ENCODE assay signal across 12 cellular contexts in the genomic region with DNA sequence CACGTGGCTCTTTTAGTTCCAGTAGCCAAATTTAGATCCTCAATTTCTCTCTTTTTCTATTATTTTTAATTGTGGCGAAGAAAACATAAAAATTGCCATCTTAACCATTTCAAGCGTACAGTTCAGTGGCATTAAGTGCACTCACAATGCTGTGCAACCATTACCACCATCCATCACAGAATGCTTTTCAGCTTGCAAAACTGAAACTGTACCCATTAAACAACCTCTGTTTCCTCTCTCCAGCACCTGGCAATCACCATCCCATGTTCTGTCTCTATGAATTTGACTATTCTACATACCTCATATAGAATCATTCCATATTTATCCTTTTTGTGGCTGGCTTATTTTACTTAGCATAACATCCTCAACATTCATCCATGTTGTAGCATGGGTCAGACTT.
DNase-seq lines count a peak whose midpoint lies in the region; ATAC-seq, FAIRE-seq and TF ChIP-seq lines count a peak whose summit lies in the region.
"Had no signal": no experiment of that assay in that cellular context is flagged by ENCODE, and none has a peak within 500 bp of the region (broad histone marks: within the 10 kb centered on the region; RNA-seq: fewer than 3 reads in every experiment).

No MANE protein-coding gene starts in this region.

- no peaks in the 10 kb centered on the region for H4K20me1 ChIP-seq in GM12878 (ENCODE audit: control insufficient read depth, insufficient read depth)

- H3K36me3 Mint-ChIP-seq in endodermal cell (ENCODE audit: low read depth), result peaks cover 9% of the 10 kb centered on the region
- H3K36me3 Mint-ChIP-seq in activated CD4-positive, alpha-beta memory T cell treated with anti-CD3 and anti-CD28 coated beads, Interleukin-2, amount 10 ng/mL, durations not matched to agents 7 days and 5 days (ENCODE audit: low read depth), result peaks cover 57% of the 10 kb centered on the region

- H3K36me3 ChIP-seq in GM12878 (ENCODE audit: control insufficient read depth in 2 of 2, insufficient read depth in 2 of 2, low read length in 1 of 2) (peaks cover 0 to 26% of the 10 kb centered on the region in 2 experiments; a peak in 3 of 4 replicates), endodermal cell (ENCODE audit: control insufficient read depth, insufficient read depth, low read length) (peaks cover 62% of the 10 kb centered on the region)

- H3K9ac ChIP-seq in GM12878 (ENCODE audit: control insufficient read depth, insufficient read depth, low read length) (no peak overlapping the region), endodermal cell (ENCODE audit: extremely low read depth, low read length, poor library complexity, severe bottlenecking) (no peak overlapping the region)

- TF ChIP-seq POLR2A in GM12878 (IDR thresholded peaks at IDR 0.05; ENCODE audit: low read depth, low read length), result no peak

- H3K27ac ChIP-seq in GM12878 (ENCODE audit: control insufficient read depth, insufficient read depth) (no peak overlapping the region), endodermal cell (ENCODE audit: low read depth, low read length) (no peak overlapping the region)

- no peaks in the 10 kb centered on the region for H3K27me3 Mint-ChIP-seq in endodermal cell (ENCODE audit: insufficient read depth)
- no peaks in the 10 kb centered on the region for H3K27me3 Mint-ChIP-seq in activated CD4-positive, alpha-beta memory T cell treated with anti-CD3 and anti-CD28 coated beads, Interleukin-2, amount 10 ng/mL, durations not matched to agents 7 days and 5 days
- H3K27me3 Mint-ChIP-seq: dendritic cell treated with granulocyte-macrophage colony-stimulating factor and Interleukin-4, amounts not matched to agents 40 ng/mL and 50 ng/mL, for 4 days had no signal

- SMC1A ChIA-PET in GM12878 (lab: Charles Lee; ENCODE audit: uncharacterized antibody, unreplicated experiment), result interaction anchor here (1.0 to 1.4 kb wide), 3 partner anchors 11 to 129 kb away, joined by 3 to 5 read pairs (median 4); a partner anchor contains a TSS

- TF ChIP-seq EP300 in GM12878 (IDR thresholded peaks at IDR 0.05; ENCODE audit: borderline replicate concordance in 1 of 2, control insufficient read depth in 1 of 2, low read depth in 2 of 2, low read length in 2 of 2), result no peak

- CTCF ChIA-PET in GM12878 (lab: Yijun Ruan, JAX), result interaction anchor here (1.0 to 1.5 kb wide), 6 partner anchors 12 to 131 kb away, joined by 3 to 7 read pairs (median 4); a partner anchor contains a TSS
- CTCF ChIA-PET in activated CD4-positive, alpha-beta memory T cell treated with anti-CD3 and anti-CD28 coated beads, Interleukin-2, amount 10 ng/mL, durations not matched to agents 7 days and 5 days (lab: Charles Lee), result interaction anchor here (1.1 to 1.3 kb wide), 3 partner anchors 12 to 30 kb away, joined by 3 to 6 read pairs (median 4); no protein-coding TSS in a partner anchor

- no peaks in the 10 kb centered on the region for H3K9me3 ChIP-seq in GM12878 (replicated peaks; ENCODE audit: control insufficient read depth, insufficient read depth, low read length)
- no peaks in the 10 kb centered on the region for H3K9me3 ChIP-seq in endodermal cell (ENCODE audit: control insufficient read depth, low read length)
- H3K9me3 ChIP-seq: BE2C had no signal

- no peak for FAIRE-seq in GM12878 (lab: Jason Lieb, UNC)

- peak overlapping the region; percentile 39 for H3K4me2 ChIP-seq in GM12878 (ENCODE audit: control insufficient read depth, insufficient read depth)

- H3K79me2 ChIP-seq in GM12878 (ENCODE audit: control insufficient read depth, insufficient read depth, low read length), result peaks cover 2% of the 10 kb centered on the region; the same call in 1 of the 2 replicates

- no TSS peak for BruUV-seq in GM12878 (replicated peaks; lab: Mats Ljungman, UMichigan)

- ATAC-seq in GM18508 (IDR thresholded peaks at IDR 0.05; ENCODE audit: insufficient read depth, unreplicated experiment) (peak; percentile 8), GM21423 (IDR thresholded peaks at IDR 0.05; ENCODE audit: unreplicated experiment) (peak; percentile 37), HG03066 (IDR thresholded peaks at IDR 0.05; ENCODE audit: low read depth, unreplicated experiment) (peak; percentile 33), GM12878 (peak; percentile 57)

- WGBS in GM12878 (ENCODE audit: insufficient coverage, insufficient replicate concordance, low lambda C conversion rate, missing lambda C conversion rate), result 66% methylated on average over 3 of the region's 3 CpGs
- 94 to 95% methylated on average over 2 to 3 of the region's 3 CpGs for WGBS in endodermal cell (ENCODE audit: insufficient coverage in 1 of 2, insufficient read length in 1 of 2), 2 experiments

- intact Hi-C loops in GM12878 (cut with micrococcal nuclease; ENCODE audit: unreplicated experiment), result no loop called here

- H3K4me1 ChIP-seq in GM12878 (ENCODE audit: control insufficient read depth, insufficient read depth, low read length) (peaks cover 13% of the 10 kb centered on the region), endodermal cell (ENCODE audit: control insufficient read depth, insufficient read depth, low read length) (no peaks in the 10 kb centered on the region)

- H3K9me3 Mint-ChIP-seq in endodermal cell, result no peaks in the 10 kb centered on the region
- no peaks in the 10 kb centered on the region for H3K9me3 Mint-ChIP-seq in activated CD4-positive, alpha-beta memory T cell treated with anti-CD3 and anti-CD28 coated beads, Interleukin-2, amount 10 ng/mL, durations not matched to agents 7 days and 5 days
- H3K9me3 Mint-ChIP-seq: dendritic cell treated with granulocyte-macrophage colony-stimulating factor and Interleukin-4, amounts not matched to agents 40 ng/mL and 50 ng/mL, for 4 days; neural crest cell had no signal

- DNase-seq in GM12878 (ENCODE audit: low read depth, low spot score), result no peak
- DNase-seq in endodermal cell, result no peak
- no peak for DNase-seq in retina
- DNase-seq in NCI-H2107 treated with DMSO at 0.1 percent for 48 hours (lab: John Stamatoyannopoulos, UW; ENCODE audit: unreplicated experiment), result no peak
- DNase-seq in activated CD4-positive, alpha-beta memory T cell treated with anti-CD3 and anti-CD28 coated beads, Interleukin-2, amount 10 ng/mL, durations not matched to agents 7 days and 5 days, result no peak
- DNase-seq: NCI-H510A treated with DMSO at 0.1 percent for 48 hours had no signal

- no peaks in the 10 kb centered on the region for H3K27me3 ChIP-seq in GM12878 (replicated peaks in 1 of 2; ENCODE audit: control insufficient read depth in 2 of 2, insufficient read depth in 2 of 2, low read length in 1 of 2)
- H3K27me3 ChIP-seq in endodermal cell (ENCODE audit: control insufficient read depth, insufficient read depth, low read length, poor library complexity, severe bottlenecking), result no peaks in the 10 kb centered on the region
- H3K27me3 ChIP-seq: BE2C had no signal

- no peak for TF ChIP-seq RAD21 in GM12878 (IDR thresholded peaks at IDR 0.05; ENCODE audit: insufficient read depth, low read depth, low read length)

- peaks cover 12% of the 10 kb centered on the region for H3K4me1 Mint-ChIP-seq in endodermal cell
- peaks cover 5% of the 10 kb centered on the region for H3K4me1 Mint-ChIP-seq in activated CD4-positive, alpha-beta memory T cell treated with anti-CD3 and anti-CD28 coated beads, Interleukin-2, amount 10 ng/mL, durations not matched to agents 7 days and 5 days
- H3K4me1 Mint-ChIP-seq: neural crest cell had no signal

- RAD21 ChIA-PET in GM12878 (lab: Charles Lee; ENCODE audit: unreplicated experiment), result no interaction called here

- H3K4me3 Mint-ChIP-seq in endodermal cell, result no peak overlapping the region
- no peak overlapping the region for H3K4me3 Mint-ChIP-seq in activated CD4-positive, alpha-beta memory T cell treated with anti-CD3 and anti-CD28 coated beads, Interleukin-2, amount 10 ng/mL, durations not matched to agents 7 days and 5 days
- H3K4me3 Mint-ChIP-seq: dendritic cell treated with granulocyte-macrophage colony-stimulating factor and Interleukin-4, amounts not matched to agents 40 ng/mL and 50 ng/mL, for 4 days; neural crest cell had no signal

- POLR2A ChIA-PET in GM12878 (lab: Charles Lee), result no interaction called here
- POLR2A ChIA-PET in activated CD4-positive, alpha-beta memory T cell treated with anti-CD3 and anti-CD28 coated beads, Interleukin-2, amount 10 ng/mL, durations not matched to agents 7 days and 5 days (lab: Charles Lee), result no interaction called here

- in situ Hi-C loops in GM12878 (cut with MboI), result loop anchor here (10.0 kb wide), 2 partner anchors 55 to 535 kb away; no protein-coding TSS in a partner anchor

- H2AFZ ChIP-seq in GM12878 (ENCODE audit: control insufficient read depth, low read depth, low read length), result no peak overlapping the region; the same call in 1 of the 2 replicates

- H3K4me3 ChIP-seq in GM12878, result no peak overlapping the region
- H3K4me3 ChIP-seq in endodermal cell (ENCODE audit: low read length), result no peak overlapping the region

- H3K27ac Mint-ChIP-seq in endodermal cell, result no peak overlapping the region
- H3K27ac Mint-ChIP-seq in activated CD4-positive, alpha-beta memory T cell treated with anti-CD3 and anti-CD28 coated beads, Interleukin-2, amount 10 ng/mL, durations not matched to agents 7 days and 5 days, result no peak overlapping the region

- no peak for TF ChIP-seq CTCF in GM12878 (IDR thresholded peaks at IDR 0.05 in 2 of 3, conservative IDR thresholded peaks at IDR 0.05 in 1 of 3; ENCODE audit: control insufficient read depth in 2 of 3, extremely low read depth in 1 of 3, insufficient read depth in 1 of 3, low read depth in 3 of 3, low read length in 3 of 3)
- no peak for TF ChIP-seq CTCF in endodermal cell (conservative IDR thresholded peaks at IDR 0.05)

TF ChIP-seq in GM12878, 131 proteins besides CTCF, POLR2A, EP300 and RAD21:
- TF ChIP-seq BACH1 (IDR thresholded peaks at IDR 0.05; ENCODE audit: borderline replicate concordance) (no peak), NRF1 (conservative IDR thresholded peaks at IDR 0.05; ENCODE audit: low read depth, low read length) (no peak)
